11 cellular contexts compared by ENCODE assay signal in genomic region chr4:7892212-7893019, GRCh38. TPM values are rescaled to one million over a fixed set of nuclear protein-coding genes. Genes with fewer than 3 reads are reported as not detected.
DNase-seq lines count a peak whose midpoint lies in the region; ATAC-seq and TF ChIP-seq lines count a peak whose summit lies in the region.
"Had no signal": no experiment of that assay in that cellular context is flagged by ENCODE, and none has a peak within 500 bp of the region (broad histone marks: within the 10 kb centered on the region; RNA-seq: fewer than 3 reads in every experiment).

No MANE protein-coding gene starts in this region.

- H3K27ac ChIP-seq in heart left ventricle (peak overlapping the region in 1 of 12 donors; percentile 19), left ventricle myocardium inferior (replicated peaks) (no peak overlapping the region), left lung (no peak overlapping the region)

- H3K4me1 ChIP-seq in heart left ventricle (peaks cover 0 to 17% (median 8%) of the 10 kb centered on the region in 12 donors), left ventricle myocardium inferior (peaks cover 21% of the 10 kb centered on the region), left lung (peaks cover 0 to 5% of the 10 kb centered on the region in 2 donors)

- in situ Hi-C loops in astrocyte of the spinal cord (cut with HindIII; ENCODE audit: low sequenced_read_pairs): no loop called here

- intact Hi-C loops in heart left ventricle (cut with DNase I) (no loop called here), left ventricle myocardium inferior (cut with micrococcal nuclease) (no loop called here), left lung (cut with DNase I) (no loop called here)

- H3K9me3 ChIP-seq in heart left ventricle (peaks cover 0 to 18% (median 9%) of the 10 kb centered on the region in 12 donors), left ventricle myocardium inferior (replicated peaks) (peaks cover 14% of the 10 kb centered on the region), left lung (peaks cover 0 to 11% of the 10 kb centered on the region in 2 donors)

- peak in 1 of 5 donors; percentile 45 for DNase-seq in heart left ventricle
- no peak for DNase-seq in left ventricle myocardium inferior
- DNase-seq in astrocyte of the spinal cord (ENCODE audit: low read depth, low spot score): peak; percentile 97
- DNase-seq in left lung: no peak
- no peak for DNase-seq in activated CD4-positive, alpha-beta T cell treated with anti-CD3 and anti-CD28 coated beads, Interleukin-2, amount 50 U/mL, for 48 hours
- DNase-seq in activated CD4-positive, alpha-beta T cell treated with anti-CD3 and anti-CD28 coated beads for 4 hours: no peak
- DNase-seq in hypothalamus (lab: John Stamatoyannopoulos, UW): no peak
- DNase-seq: activated CD8-positive, alpha-beta memory T cell treated with anti-CD3 and anti-CD28 coated beads, Interleukin-2, amount 50 U/mL, for 4 hours; cerebellar nuclear complex; NCI-H1436 treated with DMSO at 0.1 percent for 48 hours had no signal

- H3K36me3 ChIP-seq in heart left ventricle (no peaks in the 10 kb centered on the region), left ventricle myocardium inferior (no peaks in the 10 kb centered on the region), left lung (no peaks in the 10 kb centered on the region)

- no peaks in the 10 kb centered on the region for H3K27me3 ChIP-seq in heart left ventricle
- H3K27me3 ChIP-seq in left ventricle myocardium inferior (ENCODE audit: low read depth): no peaks in the 10 kb centered on the region
- H3K27me3 ChIP-seq in left lung: no peaks in the 10 kb centered on the region

- H3K4me3 ChIP-seq in heart left ventricle (no peak overlapping the region), left ventricle myocardium inferior (no peak overlapping the region), astrocyte of the spinal cord (ENCODE audit: low read depth, low read length) (no peak overlapping the region), left lung (no peak overlapping the region)

- no peak for TF ChIP-seq CTCF in heart left ventricle (IDR thresholded peaks at IDR 0.05)
- no peak for TF ChIP-seq CTCF in left ventricle myocardium inferior (IDR thresholded peaks at IDR 0.05; ENCODE audit: borderline replicate concordance)
- TF ChIP-seq CTCF in astrocyte of the spinal cord (IDR thresholded peaks at IDR 0.05; ENCODE audit: low read depth, low read length): no peak
- TF ChIP-seq CTCF in left lung (IDR thresholded peaks at IDR 0.05): no peak

- 64 to 77% (median 67%) methylated on average over 11 to 12 of the region's 12 CpGs for WGBS in heart left ventricle, 4 donors

- no peak for TF ChIP-seq POLR2A in heart left ventricle (IDR thresholded peaks at IDR 0.05)

- ATAC-seq in heart left ventricle (peak in 3 of 4 donors; percentile 22 to 53 (median 36)), left lung (peak; percentile 36), HG03571 (IDR thresholded peaks at IDR 0.05; ENCODE audit: unreplicated experiment) (no peak)

RNA-seq across cellular contexts. Expression of gene AFAP1, which starts 47.2 kb away (rescaled TPM):
- 10 to 100 TPM in 3 of 9 donors, 1 to 10 TPM in 6; 4.5 to 18.0 (median 7.0) TPM for total RNA-seq in heart left ventricle
- 1 to 10 TPM; 2.0 to 4.5 TPM for polyA plus RNA-seq in heart left ventricle
- 6.8 TPM for total RNA-seq in left ventricle myocardium inferior
- 10 to 100 TPM; 24.9 to 31.4 TPM for total RNA-seq in left lung
